In the genomic region with DNA sequence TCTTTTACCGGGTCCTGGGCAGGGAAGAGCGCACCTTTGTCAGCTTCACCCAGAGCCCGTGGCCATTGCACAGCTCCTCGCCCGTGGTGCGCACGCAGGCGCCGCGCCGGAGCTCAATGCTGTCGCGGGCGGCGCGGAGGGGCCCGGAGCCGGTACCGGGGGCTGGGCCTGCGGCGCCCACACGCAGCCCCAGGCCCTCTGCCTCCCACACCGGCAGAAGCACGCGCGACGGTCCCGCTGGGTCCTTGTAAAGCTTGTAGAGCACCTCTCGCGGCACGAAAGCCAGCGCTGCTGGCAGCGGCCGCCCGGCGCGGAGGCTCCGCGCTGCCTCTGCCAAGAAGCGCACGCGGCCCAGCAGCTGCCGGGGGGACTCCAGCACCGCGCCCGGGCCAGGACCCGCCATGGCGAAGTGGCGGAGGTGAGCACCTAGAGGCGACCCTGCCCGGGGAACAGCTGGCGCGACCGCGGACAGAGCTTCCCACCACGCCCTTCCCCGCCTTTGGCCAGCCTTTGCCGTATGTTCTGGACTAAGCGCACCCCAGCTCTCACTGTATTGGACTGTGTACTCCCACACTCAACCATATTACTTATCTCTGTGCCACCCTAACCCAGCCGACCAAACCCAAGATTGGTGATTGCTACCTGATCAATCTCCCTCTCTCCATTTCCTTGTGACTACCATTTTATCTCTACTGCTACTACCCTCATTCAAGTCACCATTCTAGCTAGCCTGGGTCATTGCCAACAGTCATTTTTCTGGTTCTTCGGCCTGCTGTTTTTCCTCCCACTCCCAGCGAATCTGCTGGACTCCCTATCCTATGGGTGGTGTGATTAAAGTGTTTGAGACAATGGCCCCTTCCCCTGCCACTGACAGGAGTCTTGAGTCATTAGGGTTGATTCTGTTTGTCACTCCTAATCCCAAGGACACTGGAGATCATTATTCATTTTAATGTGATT, we compare ENCODE assay signal across 8 cellular contexts. TPM values are rescaled to one million over a fixed set of nuclear protein-coding genes. Genes with fewer than 3 reads are reported as not detected.
DNase-seq lines count a peak whose midpoint lies in the region; FAIRE-seq and TF ChIP-seq lines count a peak whose summit lies in the region.

A gene (minus strand): TSS at position 470 of the 957 bp plus-strand sequence. CDS start 67 bp downstream, at position 403.

- peak within 1 kb of the TSS; percentile 75 for H3K4me3 ChIP-seq in MM.1S (ENCODE audit: low read length)
- peak within 1 kb of the TSS; percentile 71 to 94 for H3K4me3 ChIP-seq in neuronal stem cell (ENCODE audit: low read length in 2 of 2)
- peak within 1 kb of the TSS; percentile 94 for H3K4me3 ChIP-seq in suprapubic skin

- FAIRE-seq in frontal cortex (lab: Jason Lieb, UNC), result no peak

- H3T11ph ChIP-seq in H9 (ENCODE audit: low read length), result no peak within 1 kb of the TSS

- H3K23me2 ChIP-seq in H9 (ENCODE audit: insufficient read length, low read depth, low read length, poor library complexity, severe bottlenecking), result peaks cover 19% of the 10 kb centered on the region

- H2BK120ac ChIP-seq in H9 (ENCODE audit: low read depth, low read length, poor library complexity, severe bottlenecking) (no peak within 1 kb of the TSS), neuronal stem cell (ENCODE audit: low read depth, low read length) (no peak within 1 kb of the TSS)

- no peak within 1 kb of the TSS for H3K56ac ChIP-seq in H9 (ENCODE audit: insufficient read length, low read depth, low read length)

- DNase-seq in G401 (ENCODE audit: low spot score), result peak; percentile 90
- peak; percentile 75 for DNase-seq in H9
- peak; percentile 88 for DNase-seq in MM.1S
- DNase-seq in SK-MEL-5 (ENCODE audit: low read depth, low spot score), result peak; percentile 80
- peak; percentile 79 for DNase-seq in activated naive CD4-positive, alpha-beta T cell treated with Interleukin-2 at 50 U/mL for 16 hours
- peak; percentile 84 to 87 for DNase-seq in frontal cortex (ENCODE audit: low spot score in 2 of 2)
- peak; percentile 56 for DNase-seq in neuronal stem cell (ENCODE audit: low spot score)
- peak; percentile 87 to 90 for DNase-seq in suprapubic skin (ENCODE audit: low spot score in 2 of 2)

- TF ChIP-seq EP300 in suprapubic skin (IDR thresholded peaks at IDR 0.05), result no peak

- H3K4ac ChIP-seq in H9 (ENCODE audit: low read depth, low read length) (no peak within 1 kb of the TSS), neuronal stem cell (ENCODE audit: low read length) (no peak within 1 kb of the TSS)

- H4K5ac ChIP-seq in H9 (ENCODE audit: insufficient read length, low read depth, low read length), result no peak within 1 kb of the TSS

- H3K4me1 ChIP-seq in H9 (ENCODE audit: insufficient read depth, low read length) (peaks cover 7% of the 10 kb centered on the region), MM.1S (ENCODE audit: low read length) (peaks cover 11% of the 10 kb centered on the region), neuronal stem cell (ENCODE audit: control insufficient read depth in 2 of 2, insufficient read depth in 1 of 2, low read depth in 1 of 2, low read length in 2 of 2) (peaks cover 12 to 15% of the 10 kb centered on the region in 2 donors), suprapubic skin (peaks cover 56% of the 10 kb centered on the region)

- H2BK15ac ChIP-seq in H9 (ENCODE audit: low read depth, low read length) (no peak within 1 kb of the TSS), neuronal stem cell (ENCODE audit: low read length) (no peak within 1 kb of the TSS)

- no peak within 1 kb of the TSS for H3K23ac ChIP-seq in H9 (ENCODE audit: insufficient read length, low read depth, low read length)
- H3K23ac ChIP-seq in neuronal stem cell (ENCODE audit: low read depth, low read length, poor library complexity), result peak within 1 kb of the TSS; percentile 20

- H4K20me1 ChIP-seq in H9 (ENCODE audit: control insufficient read depth, insufficient read depth, insufficient read length) (no peaks in the 10 kb centered on the region), MM.1S (ENCODE audit: insufficient read depth, low read length) (no peaks in the 10 kb centered on the region)

- H3K4me2 ChIP-seq in H9 (ENCODE audit: insufficient read depth, insufficient read length, low read length) (peak within 1 kb of the TSS; percentile 77), MM.1S (ENCODE audit: low read depth, low read length) (peak within 1 kb of the TSS; percentile 65), neuronal stem cell (ENCODE audit: insufficient read depth, low read length, poor library complexity, severe bottlenecking) (peak within 1 kb of the TSS; percentile 97)

- H3K27ac Mint-ChIP-seq in H9, result peak within 1 kb of the TSS in 2 of 3 experiments; percentile 83 to 90; a peak in 3 of 7 replicates

- H3K9me3 ChIP-seq in H9 (ENCODE audit: control insufficient read depth, low read depth, low read length) (no peaks in the 10 kb centered on the region), MM.1S (replicated peaks; ENCODE audit: insufficient read depth, low read length) (no peaks in the 10 kb centered on the region), neuronal stem cell (replicated peaks in 1 of 2; ENCODE audit: control insufficient read depth in 2 of 2, insufficient read depth in 1 of 2, low read depth in 1 of 2, low read length in 2 of 2) (no peaks in the 10 kb centered on the region), suprapubic skin (no peaks in the 10 kb centered on the region)

- H4K91ac ChIP-seq in H9 (ENCODE audit: insufficient read length, low read depth, low read length) (no peak within 1 kb of the TSS), neuronal stem cell (ENCODE audit: low read depth, low read length, poor library complexity) (no peak within 1 kb of the TSS)

- no peaks in the 10 kb centered on the region for H3K9me2 ChIP-seq in MM.1S (replicated peaks; ENCODE audit: insufficient read depth, low read length)

- H3K9ac ChIP-seq in H9 (ENCODE audit: extremely low read depth, insufficient read length, low read length) (peak within 1 kb of the TSS; percentile 47), MM.1S (ENCODE audit: low read length) (peak within 1 kb of the TSS; percentile 67), neuronal stem cell (ENCODE audit: low read depth, low read length, poor library complexity) (peak within 1 kb of the TSS; percentile 71)

- H2BK12ac ChIP-seq in H9 (ENCODE audit: insufficient read length, low read depth, low read length) (no peak within 1 kb of the TSS), neuronal stem cell (ENCODE audit: low read length) (no peak within 1 kb of the TSS)

- H3K79me1 ChIP-seq in H9 (ENCODE audit: insufficient read depth, low read depth, low read length, poor library complexity, severe bottlenecking) (no peaks in the 10 kb centered on the region), neuronal stem cell (ENCODE audit: low read depth, low read length) (peaks cover 2% of the 10 kb centered on the region)

- peaks cover 26 to 28% of the 10 kb centered on the region in 2 experiments for H3K4me1 Mint-ChIP-seq in H9

- H3K36me3 Mint-ChIP-seq in H9 (ENCODE audit: insufficient read depth in 1 of 3, low read depth in 3 of 3), result peaks cover 4 to 52% (median 37%) of the 10 kb centered on the region in 3 experiments

- H3K36me3 ChIP-seq in MM.1S (replicated peaks; ENCODE audit: insufficient read depth, low read length), result no peaks in the 10 kb centered on the region
- H3K36me3 ChIP-seq in neuronal stem cell (replicated peaks in 1 of 2; ENCODE audit: control insufficient read depth in 2 of 2, insufficient read depth in 2 of 2, low read length in 2 of 2), result peaks cover 14 to 55% of the 10 kb centered on the region in 2 donors
- H3K36me3 ChIP-seq in suprapubic skin, result peaks cover 47% of the 10 kb centered on the region

- peak in 1 of 2 donors; percentile 21 for TF ChIP-seq POLR2A in suprapubic skin (IDR thresholded peaks at IDR 0.05)

- no peak within 1 kb of the TSS for H3K14ac ChIP-seq in H9 (ENCODE audit: insufficient read depth, low read length)
- no peak within 1 kb of the TSS for H3K14ac ChIP-seq in neuronal stem cell (ENCODE audit: low read length)

- no peak for TF ChIP-seq CTCF in H9 (conservative IDR thresholded peaks at IDR 0.05)
- TF ChIP-seq CTCF in MM.1S (IDR thresholded peaks at IDR 0.05; ENCODE audit: low read length), result no peak
- no peak for TF ChIP-seq CTCF in suprapubic skin (IDR thresholded peaks at IDR 0.05)

- H4K8ac ChIP-seq in H9 (replicated peaks; ENCODE audit: insufficient read length, low read depth, low read length) (no peak within 1 kb of the TSS), neuronal stem cell (ENCODE audit: low read depth, low read length) (no peak within 1 kb of the TSS)

- no peaks in the 10 kb centered on the region; the same call in 1 of the 2 replicates for H3K27me3 Mint-ChIP-seq in H9 (ENCODE audit: low read depth)

- H2BK5ac ChIP-seq in H9 (ENCODE audit: insufficient read length, low read length), result no peak within 1 kb of the TSS
- no peak within 1 kb of the TSS for H2BK5ac ChIP-seq in neuronal stem cell (ENCODE audit: low read length)

- H3F3A ChIP-seq in MM.1S (ENCODE audit: insufficient read depth, low read length), result peaks cover 10% of the 10 kb centered on the region; the same call in 1 of the 2 replicates

- H2BK20ac ChIP-seq in H9 (ENCODE audit: low read depth, low read length, poor library complexity, severe bottlenecking), result no peak within 1 kb of the TSS

- H3K27me3 ChIP-seq in H9 (ENCODE audit: insufficient read depth, low read length), result no peaks in the 10 kb centered on the region
- H3K27me3 ChIP-seq in MM.1S (replicated peaks; ENCODE audit: insufficient read depth, low read length), result no peaks in the 10 kb centered on the region
- H3K27me3 ChIP-seq in neuronal stem cell (ENCODE audit: control insufficient read depth in 3 of 3, insufficient read depth in 3 of 3, low read depth in 1 of 3, low read length in 3 of 3), result no peaks in the 10 kb centered on the region
- no peaks in the 10 kb centered on the region for H3K27me3 ChIP-seq in suprapubic skin

- H2AFZ ChIP-seq in H9 (ENCODE audit: low read length) (peak within 1 kb of the TSS; percentile 95), MM.1S (ENCODE audit: low read length) (peak within 1 kb of the TSS; percentile 97), neuronal stem cell (ENCODE audit: low read length) (peak within 1 kb of the TSS; percentile 84)

- no peak within 1 kb of the TSS for H3K27ac ChIP-seq in H9 (ENCODE audit: insufficient read length, low read depth, low read length)
- peak within 1 kb of the TSS; percentile 36; the same call in 1 of the 2 replicates for H3K27ac ChIP-seq in MM.1S (ENCODE audit: low read length)
- H3K27ac ChIP-seq in neuronal stem cell (replicated peaks; ENCODE audit: low read length), result no peak within 1 kb of the TSS
- H3K27ac ChIP-seq in suprapubic skin, result peak within 1 kb of the TSS; percentile 90

- H3K9me3 Mint-ChIP-seq in H9, result no peaks in the 10 kb centered on the region

- in situ Hi-C loops in G401 (cut with HindIII; ENCODE audit: low sequenced_read_pairs), result no loop called here
- in situ Hi-C loops in SK-MEL-5 (cut with HindIII; ENCODE audit: low pct_unique_long_range_greater_than_20kb, low sequenced_read_pairs), result no loop called here

- WGBS in H9 (ENCODE audit: extremely low coverage, insufficient read length, low lambda C conversion rate), result no CpG with 5 or more reads among the region's 62 CpGs
- WGBS in neuronal stem cell (ENCODE audit: extremely low coverage in 2 of 2, insufficient read length in 2 of 2, insufficient replicate concordance in 1 of 2), 2 donors, result no CpG with 5 or more reads among the region's 62 CpGs
- WGBS in suprapubic skin, result 1% methylated on average over 18 of the region's 62 CpGs

- H3K18ac ChIP-seq in H9 (ENCODE audit: insufficient read length, low read depth, low read length) (no peak within 1 kb of the TSS), neuronal stem cell (ENCODE audit: low read length) (peak within 1 kb of the TSS; percentile 41)

- H3K4me3 Mint-ChIP-seq in H9, result peak within 1 kb of the TSS; percentile 65 to 87

- H3K79me2 ChIP-seq in H9 (ENCODE audit: insufficient read depth, low read length) (no peaks in the 10 kb centered on the region), MM.1S (ENCODE audit: low read length) (peaks cover 31% of the 10 kb centered on the region)

- no peak within 1 kb of the TSS for H2AK5ac ChIP-seq in H9 (ENCODE audit: insufficient read length, low read length)
- peak within 1 kb of the TSS; percentile 23 for H2AK5ac ChIP-seq in neuronal stem cell (ENCODE audit: low read depth, low read length)

RNA-seq across cellular contexts. Expression of the gene that starts here (rescaled TPM):
- total RNA-seq in G401 (2014; rRNA removed; shearing (Covaris generic)), result 10.9 and 18.5 TPM in 2 replicates
- total RNA-seq in H9 (2021), result 36.0 and 37.5 TPM in 2 replicates
- total RNA-seq in SK-MEL-5 (2014; rRNA removed; shearing (Covaris generic)), result 17.8 and 18.6 TPM in 2 replicates
- polyA plus RNA-seq in SK-MEL-5 (2015; cell fraction: cytosol; rRNA removed), result 37.0 and 46.8 TPM in 2 replicates
- 87.7 and 89.8 TPM in 2 replicates for polyA plus RNA-seq in SK-MEL-5 (2015; cell fraction: nucleus; rRNA removed)
- total RNA-seq in frontal cortex, result 14.3 TPM
- 14.3 TPM for polyA plus RNA-seq in neuronal stem cell (2013, experiment 1 of 2)
- polyA plus RNA-seq in neuronal stem cell (2013, experiment 2 of 2), result 14.3 TPM
- 10 to 100 TPM; 37.8 to 65.5 (median 56.8) TPM for total RNA-seq in suprapubic skin

Comparison
In these comparisons a context has a peak if more than half of its experiments do, and no peak if none do; other contexts are left out.
1. H3K27ac ChIP-seq: peak in MM.1S (single experiment) and suprapubic skin (single experiment); none in H9 (single experiment) and neuronal stem cell (single experiment).
2. Peak in every context shown above with its lines, with median percentiles within 50 percentile points of each other: DNase-seq, H2AFZ ChIP-seq, H3K4me2 ChIP-seq, H3K9ac ChIP-seq and H3K4me3 ChIP-seq.